Comparison of ENCODE assay signal across 10 cellular contexts in genomic region chr1:27589841-27590426, GRCh38. TPM values are rescaled to one million over a fixed set of nuclear protein-coding genes. Genes with fewer than 3 reads are reported as not detected.
DNase-seq lines count a peak whose midpoint lies in the region; ATAC-seq, FAIRE-seq and TF ChIP-seq lines count a peak whose summit lies in the region.
"Had no signal": no experiment of that assay in that cellular context is flagged by ENCODE, and none has a peak within 500 bp of the region (broad histone marks: within the 10 kb centered on the region; RNA-seq: fewer than 3 reads in every experiment).

No MANE protein-coding gene starts in this region.

- H3K9me3 ChIP-seq in MG63 (no peaks in the 10 kb centered on the region), kidney (ENCODE audit: control insufficient read depth in 1 of 2, low read length in 2 of 2) (no peaks in the 10 kb centered on the region)

- peaks cover 10 to 44% of the 10 kb centered on the region in 2 donors for H3K4me1 ChIP-seq in kidney (ENCODE audit: control insufficient read depth in 1 of 2, insufficient read depth in 1 of 2, low read depth in 1 of 2, low read length in 2 of 2)

- H3K9ac ChIP-seq in kidney (ENCODE audit: low read length in 2 of 2), result no peak overlapping the region

- ATAC-seq in WTC11, result no peak

- H3K36me3 ChIP-seq in MG63 (peaks cover 9% of the 10 kb centered on the region), kidney (ENCODE audit: control insufficient read depth in 1 of 2, insufficient read depth in 2 of 2, low read length in 2 of 2) (peaks cover 0 to 3% of the 10 kb centered on the region in 2 donors)

- CTCF ChIA-PET in WTC11 (lab: Charles Lee), result interaction anchor here (0.5 to 13.6 kb wide), 5 partner anchors 9 to 59 kb away, joined by 3 to 366 read pairs (median 26); no protein-coding TSS in a partner anchor

- H3K27me3 ChIP-seq in MG63, result no peaks in the 10 kb centered on the region

- H3K27ac ChIP-seq in kidney (ENCODE audit: low read depth in 2 of 2, low read length in 2 of 2) (peak overlapping the region; percentile 23 to 29), temporal lobe (ENCODE audit: low read depth, low read length) (peak overlapping the region; percentile 27)

- FAIRE-seq in kidney (lab: Jason Lieb, UNC) (no peak), H54 (lab: Jason Lieb, UNC) (no peak)
- FAIRE-seq: GM18507 had no signal

- no peaks in the 10 kb centered on the region for H3K36me3 Mint-ChIP-seq in WTC11
- no peaks in the 10 kb centered on the region for H3K36me3 Mint-ChIP-seq in T-helper 2 cell treated with Interferon-gamma antibody and Interleukin-4, amounts not matched to agents 5 μg/mL and 100 μg/mL, for 36 hours (ENCODE audit: low read depth)

- DNase-seq in MG63, result peak; percentile 87
- DNase-seq in WTC11 (ENCODE audit: low spot score), result no peak
- peak; percentile 85 for DNase-seq in kidney
- no peak for DNase-seq in occipital lobe (lab: John Stamatoyannopoulos, UW)
- DNase-seq in H54 (ENCODE audit: insufficient read length, low spot score), result no peak
- DNase-seq in stimulated activated CD4-positive, alpha-beta T cell treated with anti-CD3 and anti-CD28 coated beads, Interleukin-1b, Interleukin-23, amount 100 ng/mL, for 48 hours, result no peak
- DNase-seq in T-helper 2 cell treated with Interferon-gamma antibody and Interleukin-4, amounts not matched to agents 5 μg/mL and 100 μg/mL, for 36 hours (ENCODE audit: low spot score), result no peak
- DNase-seq: activated T-cell treated with anti-CD3 and anti-CD28 coated beads, Interleukin-2, amount 50 U/mL, for 1 hour had no signal

- POLR2A ChIA-PET in WTC11 (lab: Charles Lee), result interaction anchor here (0.6 kb wide), 1 partner anchor 19 kb away, joined by 3 read pairs; no protein-coding TSS in a partner anchor

- H3K27me3 Mint-ChIP-seq in WTC11 (ENCODE audit: low read depth), result no peaks in the 10 kb centered on the region
- H3K27me3 Mint-ChIP-seq in T-helper 2 cell treated with Interferon-gamma antibody and Interleukin-4, amounts not matched to agents 5 μg/mL and 100 μg/mL, for 36 hours (ENCODE audit: low read depth), result no peaks in the 10 kb centered on the region

- H3K4me3 ChIP-seq in MG63, result no peak overlapping the region
- H3K4me3 ChIP-seq in kidney (ENCODE audit: low read length in 2 of 2), result no peak overlapping the region

- no peak overlapping the region for H3K4me3 Mint-ChIP-seq in WTC11
- H3K4me3 Mint-ChIP-seq in T-helper 2 cell treated with Interferon-gamma antibody and Interleukin-4, amounts not matched to agents 5 μg/mL and 100 μg/mL, for 36 hours, result no peak overlapping the region

- no peak for TF ChIP-seq POLR2A in H54 (IDR thresholded peaks at IDR 0.05; ENCODE audit: low read depth, low read length)

- no peaks in the 10 kb centered on the region for H3K9me3 Mint-ChIP-seq in WTC11
- H3K9me3 Mint-ChIP-seq in T-helper 2 cell treated with Interferon-gamma antibody and Interleukin-4, amounts not matched to agents 5 μg/mL and 100 μg/mL, for 36 hours, result no peaks in the 10 kb centered on the region

- peaks cover 12% of the 10 kb centered on the region for H3K4me1 Mint-ChIP-seq in WTC11
- peaks cover 3% of the 10 kb centered on the region for H3K4me1 Mint-ChIP-seq in T-helper 2 cell treated with Interferon-gamma antibody and Interleukin-4, amounts not matched to agents 5 μg/mL and 100 μg/mL, for 36 hours (ENCODE audit: low read depth)

- H3K27ac Mint-ChIP-seq in WTC11, result no peak overlapping the region
- H3K27ac Mint-ChIP-seq in T-helper 2 cell treated with Interferon-gamma antibody and Interleukin-4, amounts not matched to agents 5 μg/mL and 100 μg/mL, for 36 hours, result no peak overlapping the region

- intact Hi-C loops in kidney (cut with DNase I), result no loop called here

- no peak for TF ChIP-seq CTCF in WTC11 (IDR thresholded peaks at IDR 0.05)
- no peak for TF ChIP-seq CTCF in kidney (IDR thresholded peaks at IDR 0.05; ENCODE audit: borderline replicate concordance, extremely low read depth, insufficient read depth)

TF ChIP-seq in WTC11, 78 proteins besides CTCF, POLR2A, EP300 and RAD21:
- no peak for TF ChIP-seq E2F4 (CRISPR knock-in tag; IDR thresholded peaks at IDR 0.05; ENCODE audit: borderline replicate concordance, low read depth)
- TF ChIP-seq USF2 (CRISPR knock-in tag; IDR thresholded peaks at IDR 0.05), result 0 out of 2 replicates have a peak, but pooled peaks have one; percentile 12
- TF ChIP-seq ZNF423 (CRISPR knock-in tag; IDR thresholded peaks at IDR 0.05), result peak; percentile 43; the same call in 1 of the 2 replicates
- no peak for TF ChIP-seq NFATC4 (CRISPR knock-in tag; IDR thresholded peaks at IDR 0.05)
TF ChIP-seq in WTC11: peak in this region for 2.

RNA-seq across cellular contexts. Expression of gene AHDC1, which starts 14.0 kb away (rescaled TPM):
- total RNA-seq in MG63 (2014; rRNA removed; shearing (Covaris generic); ENCODE audit: low replicate concordance), result 10.4 and 11.5 TPM in 2 replicates
- total RNA-seq in WTC11 (2021) (31.6 to 49.0 TPM (median 32.6 TPM) in 3 replicates), kidney (48.2 TPM), temporal lobe (16.5 TPM), occipital lobe (11.9 TPM)
- polyA plus RNA-seq in kidney (ENCODE audit: insufficient read depth, low read depth, low replicate concordance), result 8.5 TPM

RNA-seq across cellular contexts. Expression of gene FGR, which starts 45.1 kb away (rescaled TPM):
- not detected in 2 replicates for total RNA-seq in MG63 (2014; rRNA removed; shearing (Covaris generic); ENCODE audit: low replicate concordance)
- total RNA-seq in WTC11 (2021) (0.30 to 0.77 TPM (median 0.46 TPM) in 3 replicates), kidney (23.3 TPM), temporal lobe (1.7 TPM), occipital lobe (0.78 TPM)
- polyA plus RNA-seq in kidney (ENCODE audit: insufficient read depth, low read depth, low replicate concordance), result 2.5 TPM

Comparison
In these comparisons a context has a peak if more than half of its experiments do, and no peak if none do; other contexts are left out.
1. DNase-seq: peak in MG63 (single experiment) and kidney (single experiment); none in WTC11 (single experiment), occipital lobe (single experiment), H54 (single experiment), stimulated activated CD4-positive, alpha-beta T cell treated with anti-CD3 and anti-CD28 coated beads, Interleukin-1b, Interleukin-23, amount 100 ng/mL, for 48 hours (single experiment) and T-helper 2 cell treated with Interferon-gamma antibody and Interleukin-4, amounts not matched to agents 5 μg/mL and 100 μg/mL, for 36 hours (single experiment).